Comparison of ENCODE assay signal across 13 cellular contexts in the genomic region with DNA sequence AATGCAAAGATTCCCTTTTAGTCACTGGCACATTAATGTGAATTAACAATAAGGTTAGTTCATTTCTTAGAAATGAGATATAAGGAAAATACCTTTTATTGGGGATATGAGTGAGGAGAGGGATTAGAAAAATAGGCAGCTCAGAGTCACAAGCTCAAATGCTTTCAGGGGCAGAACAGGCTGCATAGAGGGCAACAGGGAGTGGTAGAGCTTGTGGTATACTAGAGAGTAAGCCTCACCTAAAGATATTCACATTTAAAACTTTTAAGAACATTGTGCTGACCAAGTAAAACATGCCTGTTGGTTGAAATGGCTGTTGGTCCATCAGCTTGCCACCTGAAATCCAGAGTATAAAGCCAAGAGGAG. TPM values are rescaled to one million over a fixed set of nuclear protein-coding genes. Genes with fewer than 3 reads are reported as not detected.
DNase-seq lines count a peak whose midpoint lies in the region; ATAC-seq and TF ChIP-seq lines count a peak whose summit lies in the region.
"Had no signal": no experiment of that assay in that cellular context is flagged by ENCODE, and none has a peak within 500 bp of the region (broad histone marks: within the 10 kb centered on the region; RNA-seq: fewer than 3 reads in every experiment).

No MANE protein-coding gene starts in this region.

- H3K27ac Mint-ChIP-seq in MCF 10A (ENCODE audit: low read depth, unreplicated experiment): peak overlapping the region; percentile 81
- no peak overlapping the region for H3K27ac Mint-ChIP-seq in activated CD8-positive, alpha-beta T cell treated with anti-CD3 and anti-CD28 coated beads for 36 hours
- H3K27ac Mint-ChIP-seq: activated naive CD8-positive, alpha-beta T cell had no signal

- H3K79me2 ChIP-seq in PC-3 (ENCODE audit: low read length): no peaks in the 10 kb centered on the region

- intact Hi-C loops in PC-3 (cut with micrococcal nuclease): no loop called here
- intact Hi-C loops in MCF 10A (cut with micrococcal nuclease): loop anchor here (2.0 to 10.0 kb wide), 3 partner anchors 41 to 1549 kb away; no protein-coding TSS in a partner anchor
- intact Hi-C loops in lower lobe of right lung (cut with DNase I): no loop called here
- intact Hi-C loops in tibial artery (cut with DNase I; ENCODE audit: low total_unique reads): no loop called here
- intact Hi-C loops in activated CD8-positive, alpha-beta T cell treated with anti-CD3 and anti-CD28 coated beads for 36 hours (cut with micrococcal nuclease): no loop called here

- peaks cover 23% of the 10 kb centered on the region for H3K4me1 Mint-ChIP-seq in MCF 10A (ENCODE audit: insufficient read depth, unreplicated experiment)
- no peaks in the 10 kb centered on the region for H3K4me1 Mint-ChIP-seq in activated CD8-positive, alpha-beta T cell treated with anti-CD3 and anti-CD28 coated beads for 36 hours (ENCODE audit: low read depth)

- no peaks in the 10 kb centered on the region for H3K36me3 Mint-ChIP-seq in MCF 10A (ENCODE audit: insufficient read depth, unreplicated experiment)
- no peaks in the 10 kb centered on the region for H3K36me3 Mint-ChIP-seq in activated CD8-positive, alpha-beta T cell treated with anti-CD3 and anti-CD28 coated beads for 36 hours (ENCODE audit: low read depth)
- H3K36me3 Mint-ChIP-seq: activated naive CD8-positive, alpha-beta T cell had no signal

- TF ChIP-seq CTCF in PC-3 (conservative IDR thresholded peaks at IDR 0.05; ENCODE audit: low read depth, low read length) (no peak), MCF 10A (IDR thresholded peaks at IDR 0.05; ENCODE audit: unreplicated experiment) (no peak), lower lobe of right lung (IDR thresholded peaks at IDR 0.05) (no peak), tibial artery (IDR thresholded peaks at IDR 0.05) (no peak)
- no peak for TF ChIP-seq CTCF in activated CD8-positive, alpha-beta T cell treated with anti-CD3 and anti-CD28 coated beads for 36 hours (IDR thresholded peaks at IDR 0.05)

- BruUV-seq in PC-3 (replicated peaks; lab: Mats Ljungman, UMichigan) (no TSS peak), MCF 10A (replicated peaks; lab: Mats Ljungman, UMichigan) (no TSS peak)

- no peaks in the 10 kb centered on the region for H3K9me3 ChIP-seq in PC-3 (ENCODE audit: low read length)
- no peaks in the 10 kb centered on the region for H3K9me3 ChIP-seq in lower lobe of right lung
- no peaks in the 10 kb centered on the region for H3K9me3 ChIP-seq in tibial artery
- H3K9me3 ChIP-seq: right atrium auricular region had no signal

- H3F3A ChIP-seq in PC-3 (ENCODE audit: low read length, unreplicated experiment): no peaks in the 10 kb centered on the region

- H3K4me3 ChIP-seq in PC-3 (ENCODE audit: low read length): peak overlapping the region; percentile 40; the same call in 1 of the 2 replicates
- H3K4me3 ChIP-seq in lower lobe of right lung: no peak overlapping the region
- H3K4me3 ChIP-seq in tibial artery: no peak overlapping the region
- H3K4me3 ChIP-seq: right atrium auricular region had no signal

- CTCF ChIA-PET in PC-3 (lab: Charles Lee) (interaction anchor here (0.9 to 1.3 kb wide), 2 partner anchors 195 to 352 kb away, joined by 3 to 4 read pairs; no protein-coding TSS in a partner anchor), MCF 10A (lab: Yijun Ruan, JAX) (interaction anchor here (0.6 to 3.2 kb wide), 22 partner anchors 8 to 872 kb away, joined by 3 to 29 read pairs (median 6); partner anchors contain the start of gene LOX)
- CTCF ChIA-PET in activated CD8-positive, alpha-beta T cell treated with anti-CD3 and anti-CD28 coated beads for 36 hours (lab: Charles Lee): interaction anchor here (0.8 kb wide), 1 partner anchor 9 kb away, joined by 4 read pairs; no protein-coding TSS in a partner anchor

- ATAC-seq in PC-3 (peak; percentile 42), lower lobe of right lung (peak in 1 of 2 donors; percentile 23)
- ATAC-seq in activated CD8-positive, alpha-beta T cell treated with anti-CD3 and anti-CD28 coated beads for 36 hours: no peak

- peak overlapping the region; percentile 30; the same call in 1 of the 2 replicates for H2AFZ ChIP-seq in PC-3 (ENCODE audit: low read length)

- H3K36me3 ChIP-seq in PC-3 (ENCODE audit: low read depth, low read length) (no peaks in the 10 kb centered on the region), lower lobe of right lung (no peaks in the 10 kb centered on the region), tibial artery (no peaks in the 10 kb centered on the region)
- H3K36me3 ChIP-seq: right atrium auricular region had no signal

- DNase-seq in PC-3 (no peak), MCF 10A (ENCODE audit: unreplicated experiment) (no peak), lower lobe of right lung (no peak), tibial artery (no peak), DMS114 treated with DMSO at 0.1 percent for 48 hours (lab: John Stamatoyannopoulos, UW; ENCODE audit: unreplicated experiment) (no peak)
- no peak for DNase-seq in activated CD8-positive, alpha-beta T cell treated with anti-CD3 and anti-CD28 coated beads for 36 hours
- DNase-seq in effector CD8-positive, alpha-beta T cell (lab: John Stamatoyannopoulos, UW): no peak
- DNase-seq: activated CD4-positive, alpha-beta T cell treated with anti-CD3 and anti-CD28 coated beads, Interleukin-2, amount 50 U/mL, for 1 hour; GDM1; KG1 had no signal

- H3K9me3 Mint-ChIP-seq in MCF 10A (ENCODE audit: unreplicated experiment): no peaks in the 10 kb centered on the region
- no peaks in the 10 kb centered on the region for H3K9me3 Mint-ChIP-seq in activated CD8-positive, alpha-beta T cell treated with anti-CD3 and anti-CD28 coated beads for 36 hours

- H3K4me1 ChIP-seq in PC-3 (ENCODE audit: insufficient read depth, low read length): peaks cover 31% of the 10 kb centered on the region
- peaks cover 13% of the 10 kb centered on the region for H3K4me1 ChIP-seq in lower lobe of right lung
- H3K4me1 ChIP-seq in tibial artery: peaks cover 0 to 29% (median 17%) of the 10 kb centered on the region in 4 donors
- H3K4me1 ChIP-seq: right atrium auricular region had no signal

- no peaks in the 10 kb centered on the region for H4K20me1 ChIP-seq in PC-3 (ENCODE audit: low read length)

- H3K4me2 ChIP-seq in PC-3 (ENCODE audit: low read length): peak overlapping the region; percentile 75

- POLR2A ChIA-PET in PC-3 (lab: Charles Lee; ENCODE audit: unreplicated experiment) (interaction anchor here (0.6 kb wide), 1 partner anchor 88 kb away, joined by 4 read pairs; no protein-coding TSS in a partner anchor), MCF 10A (lab: Yijun Ruan, JAX) (interaction anchor here (0.7 to 3.9 kb wide), 26 partner anchors 9 to 1619 kb away, joined by 3 to 140 read pairs (median 6); partner anchors contain the start of genes LOX and SRFBP1)
- POLR2A ChIA-PET in activated CD8-positive, alpha-beta T cell treated with anti-CD3 and anti-CD28 coated beads for 36 hours (lab: Charles Lee): no interaction called here

- H3K9ac ChIP-seq in PC-3 (ENCODE audit: low read length): peak overlapping the region; percentile 49

- H3K4me3 Mint-ChIP-seq in MCF 10A (ENCODE audit: unreplicated experiment): peak overlapping the region; percentile 22
- no peak overlapping the region for H3K4me3 Mint-ChIP-seq in activated CD8-positive, alpha-beta T cell treated with anti-CD3 and anti-CD28 coated beads for 36 hours
- H3K4me3 Mint-ChIP-seq: activated naive CD8-positive, alpha-beta T cell had no signal

- H3K27ac ChIP-seq in PC-3 (ENCODE audit: low read length): peak overlapping the region; percentile 89
- H3K27ac ChIP-seq in lower lobe of right lung: peak overlapping the region; percentile 57
- H3K27ac ChIP-seq in tibial artery: peak overlapping the region; percentile 59 to 67

- H3K27me3 Mint-ChIP-seq in MCF 10A (ENCODE audit: insufficient read depth, unreplicated experiment): no peaks in the 10 kb centered on the region
- peaks cover 2% of the 10 kb centered on the region for H3K27me3 Mint-ChIP-seq in activated CD8-positive, alpha-beta T cell treated with anti-CD3 and anti-CD28 coated beads for 36 hours
- H3K27me3 Mint-ChIP-seq: activated naive CD8-positive, alpha-beta T cell had no signal

- no peaks in the 10 kb centered on the region for H3K9me2 ChIP-seq in PC-3 (replicated peaks; ENCODE audit: low read length)

- no peaks in the 10 kb centered on the region for H3K27me3 ChIP-seq in PC-3 (ENCODE audit: low read length)
- H3K27me3 ChIP-seq in lower lobe of right lung (ENCODE audit: low read depth): no peaks in the 10 kb centered on the region
- H3K27me3 ChIP-seq in tibial artery: no peaks in the 10 kb centered on the region
- H3K27me3 ChIP-seq: right atrium auricular region had no signal

RNA-seq across cellular contexts. Expression of gene ZNF474, which starts 34.7 kb away (rescaled TPM):
- total RNA-seq in PC-3 (2014; rRNA removed) (0.36 TPM in 1 of 2 replicates, not detected in the other), MCF 10A (2022) (0.25 and 0.56 TPM in 2 replicates), lower lobe of right lung (2.2 TPM)
- not detected for total RNA-seq in activated CD8-positive, alpha-beta T cell treated with anti-CD3 and anti-CD28 coated beads for 36 hours
- total RNA-seq: cardiac septum, right atrium auricular region had no signal
